8 cellular contexts compared by ENCODE assay signal in genomic region chr15:89665449-89666146, GRCh38. TPM values are rescaled to one million over a fixed set of nuclear protein-coding genes. Genes with fewer than 3 reads are reported as not detected.
DNase-seq lines count a peak whose midpoint lies in the region; ATAC-seq and TF ChIP-seq lines count a peak whose summit lies in the region.

No MANE protein-coding gene starts in this region.

- H3K4me2 ChIP-seq in BLaER1 treated with 17β-estradiol and CSF1 and Interleukin-3, amounts not matched to agents 10 nM and 100 nM: peak overlapping the region; percentile 85 to 97 (median 90)
- H3K4me2 ChIP-seq in trophoblast cell (ENCODE audit: low read length): peak overlapping the region; percentile 83

- H3K4ac ChIP-seq in trophoblast cell (ENCODE audit: low read depth, low read length): no peak overlapping the region

- H3K9ac ChIP-seq in BLaER1 treated with 17β-estradiol and CSF1 and Interleukin-3, amounts not matched to agents 10 nM and 100 nM: peak overlapping the region; percentile 57 to 84 (median 73)
- no peak overlapping the region for H3K9ac ChIP-seq in trophoblast cell (ENCODE audit: low read length)

- intact Hi-C loops in activated CD8-positive, alpha-beta T cell treated with anti-CD3 and anti-CD28 coated beads for 36 hours (cut with micrococcal nuclease): no loop called here
- intact Hi-C loops in CD4-positive, alpha-beta T cell (cut with DNase I, micrococcal nuclease): no loop called here

- peak overlapping the region; percentile 78 for H3K27ac Mint-ChIP-seq in HFFc6
- H3K27ac Mint-ChIP-seq in activated CD8-positive, alpha-beta T cell treated with anti-CD3 and anti-CD28 coated beads for 36 hours: no peak overlapping the region
- H3K27ac Mint-ChIP-seq in CD4-positive, alpha-beta T cell: no peak overlapping the region

- H3K23ac ChIP-seq in trophoblast cell (ENCODE audit: low read length): no peak overlapping the region

- CTCF ChIA-PET in activated CD8-positive, alpha-beta T cell treated with anti-CD3 and anti-CD28 coated beads for 36 hours (lab: Charles Lee): interaction anchor here (0.8 kb wide), 1 partner anchor 10 kb away, joined by 3 read pairs; no protein-coding TSS in a partner anchor
- CTCF ChIA-PET in CD4-positive, alpha-beta T cell (lab: Charles Lee): no interaction called here

- H2BK5ac ChIP-seq in trophoblast cell (ENCODE audit: low read depth, low read length, poor library complexity): no peak overlapping the region

- H4K12ac ChIP-seq in trophoblast cell (ENCODE audit: low read depth, low read length): peak overlapping the region; percentile 35

- WGBS in trophoblast cell (ENCODE audit: extremely low coverage, insufficient coverage, insufficient read length): no CpG with 5 or more reads among the region's 72 CpGs

- peak overlapping the region; percentile 34; the same call in 1 of the 2 replicates for H3K4me3 Mint-ChIP-seq in HFFc6
- H3K4me3 Mint-ChIP-seq in activated CD8-positive, alpha-beta T cell treated with anti-CD3 and anti-CD28 coated beads for 36 hours: no peak overlapping the region
- no peak overlapping the region for H3K4me3 Mint-ChIP-seq in CD4-positive, alpha-beta T cell

- H3K36me3 ChIP-seq in BLaER1 treated with 17β-estradiol and CSF1 and Interleukin-3, amounts not matched to agents 10 nM and 100 nM: no peaks in the 10 kb centered on the region
- H3K36me3 ChIP-seq in cardiac muscle cell: no peaks in the 10 kb centered on the region
- no peaks in the 10 kb centered on the region for H3K36me3 ChIP-seq in trophoblast cell (ENCODE audit: control insufficient read depth in 1 of 2, insufficient read depth in 2 of 2, low read length in 2 of 2)

- POLR2A ChIA-PET in activated CD8-positive, alpha-beta T cell treated with anti-CD3 and anti-CD28 coated beads for 36 hours (lab: Charles Lee): interaction anchor here (1.7 kb wide), 1 partner anchor 90 kb away, joined by 4 read pairs; the partner anchor contains the start of gene TICRR
- POLR2A ChIA-PET in CD4-positive, alpha-beta T cell (lab: Charles Lee): no interaction called here

- peak overlapping the region; percentile 46 for H3K14ac ChIP-seq in trophoblast cell (ENCODE audit: low read length)

- ATAC-seq in activated CD8-positive, alpha-beta T cell treated with anti-CD3 and anti-CD28 coated beads for 36 hours: peak; percentile 72
- ATAC-seq in CD4-positive, alpha-beta T cell (ENCODE audit: poor library complexity): no peak

- DNase-seq in HFFc6: peak; percentile 18
- DNase-seq in activated CD8-positive, alpha-beta T cell treated with anti-CD3 and anti-CD28 coated beads for 36 hours: peak; percentile 42
- peak; percentile 73 to 74 for DNase-seq in cardiac muscle cell (ENCODE audit: low read depth in 1 of 2, low spot score in 1 of 2)
- DNase-seq in trophoblast cell: peak; percentile 46 to 74
- no peak for DNase-seq in NCI-H2029 (lab: John Stamatoyannopoulos, UW)
- DNase-seq in CD4-positive, alpha-beta T cell: no peak
- DNase-seq in middle frontal gyrus (ENCODE audit: extremely low spot score, low spot score): no peak

- peak overlapping the region; percentile 93 for H4K8ac ChIP-seq in trophoblast cell (ENCODE audit: low read depth, low read length)

- H3K79me1 ChIP-seq in trophoblast cell (ENCODE audit: low read length): peaks cover 6% of the 10 kb centered on the region

- H3K27me3 ChIP-seq in BLaER1 treated with 17β-estradiol and CSF1 and Interleukin-3, amounts not matched to agents 10 nM and 100 nM: peaks cover 20 to 42% (median 38%) of the 10 kb centered on the region in 11 experiments
- H3K27me3 ChIP-seq in cardiac muscle cell (no peaks in the 10 kb centered on the region), trophoblast cell (ENCODE audit: insufficient read depth, low read length) (peaks cover 9% of the 10 kb centered on the region)
- peaks cover 23% of the 10 kb centered on the region for H3K27me3 ChIP-seq in CD4-positive, alpha-beta T cell (ENCODE audit: control insufficient read depth, insufficient read depth, low read length)

- no peaks in the 10 kb centered on the region for H3K9me3 ChIP-seq in BLaER1 treated with 17β-estradiol and CSF1 and Interleukin-3, amounts not matched to agents 10 nM and 100 nM (replicated peaks in 1 of 11)
- H3K9me3 ChIP-seq in cardiac muscle cell (ENCODE audit: low read depth): no peaks in the 10 kb centered on the region
- no peaks in the 10 kb centered on the region for H3K9me3 ChIP-seq in trophoblast cell (ENCODE audit: insufficient read depth, low read depth, low read length)
- no peaks in the 10 kb centered on the region for H3K9me3 ChIP-seq in CD4-positive, alpha-beta T cell (ENCODE audit: control insufficient read depth, low read length)

- H3K79me2 ChIP-seq in trophoblast cell (ENCODE audit: control insufficient read depth, insufficient read depth, low read length, poor library complexity): no peaks in the 10 kb centered on the region

- H3K4me1 Mint-ChIP-seq in HFFc6 (ENCODE audit: low read depth): peaks cover 37% of the 10 kb centered on the region
- peaks cover 1% of the 10 kb centered on the region for H3K4me1 Mint-ChIP-seq in activated CD8-positive, alpha-beta T cell treated with anti-CD3 and anti-CD28 coated beads for 36 hours (ENCODE audit: low read depth)
- H3K4me1 Mint-ChIP-seq in CD4-positive, alpha-beta T cell (ENCODE audit: low read depth): peaks cover 4% of the 10 kb centered on the region

- no peaks in the 10 kb centered on the region for H3K9me3 Mint-ChIP-seq in HFFc6
- no peaks in the 10 kb centered on the region for H3K9me3 Mint-ChIP-seq in activated CD8-positive, alpha-beta T cell treated with anti-CD3 and anti-CD28 coated beads for 36 hours
- no peaks in the 10 kb centered on the region for H3K9me3 Mint-ChIP-seq in CD4-positive, alpha-beta T cell

- peak overlapping the region; percentile 73 for H2AFZ ChIP-seq in trophoblast cell (ENCODE audit: insufficient read depth, low read length, poor library complexity)

- peaks cover 0 to 4% (median 0%) of the 10 kb centered on the region in 11 experiments; a peak in 1 of 22 replicates for H4K20me1 ChIP-seq in BLaER1 treated with 17β-estradiol and CSF1 and Interleukin-3, amounts not matched to agents 10 nM and 100 nM

- peaks cover 7% of the 10 kb centered on the region for H3K36me3 Mint-ChIP-seq in HFFc6 (ENCODE audit: low read depth)
- no peaks in the 10 kb centered on the region for H3K36me3 Mint-ChIP-seq in activated CD8-positive, alpha-beta T cell treated with anti-CD3 and anti-CD28 coated beads for 36 hours (ENCODE audit: low read depth)
- H3K36me3 Mint-ChIP-seq in CD4-positive, alpha-beta T cell (ENCODE audit: low read depth): no peaks in the 10 kb centered on the region

- peak overlapping the region; percentile 1 for H2AK5ac ChIP-seq in trophoblast cell (ENCODE audit: low read length)

- H2BK12ac ChIP-seq in trophoblast cell (ENCODE audit: low read length): peak overlapping the region; percentile 20

- H3K4me3 ChIP-seq in BLaER1 treated with 17β-estradiol and CSF1 and Interleukin-3, amounts not matched to agents 10 nM and 100 nM: peak overlapping the region; percentile 53 to 73 (median 64)
- H3K4me3 ChIP-seq in cardiac muscle cell (peak overlapping the region; percentile 8), trophoblast cell (ENCODE audit: low read depth, low read length) (peak overlapping the region; percentile 57)

- peak overlapping the region; percentile 79 for H2BK120ac ChIP-seq in trophoblast cell (ENCODE audit: insufficient read depth, low read length, poor library complexity)

- H3K27me3 Mint-ChIP-seq in HFFc6 (ENCODE audit: insufficient read depth): no peaks in the 10 kb centered on the region; the same call in none of the 2 replicates
- H3K27me3 Mint-ChIP-seq in activated CD8-positive, alpha-beta T cell treated with anti-CD3 and anti-CD28 coated beads for 36 hours: peaks cover 32% of the 10 kb centered on the region
- peaks cover 44% of the 10 kb centered on the region for H3K27me3 Mint-ChIP-seq in CD4-positive, alpha-beta T cell

- H3K4me1 ChIP-seq in BLaER1 treated with 17β-estradiol and CSF1 and Interleukin-3, amounts not matched to agents 10 nM and 100 nM: peaks cover 24 to 30% (median 28%) of the 10 kb centered on the region in 10 experiments
- H3K4me1 ChIP-seq in cardiac muscle cell (ENCODE audit: low read depth): no peaks in the 10 kb centered on the region
- peaks cover 0 to 8% of the 10 kb centered on the region in 2 experiments for H3K4me1 ChIP-seq in trophoblast cell (ENCODE audit: control insufficient read depth in 1 of 2, insufficient read depth in 2 of 2, low read length in 2 of 2)

- H4K91ac ChIP-seq in trophoblast cell (ENCODE audit: low read depth, low read length): peak overlapping the region; percentile 62

- peak overlapping the region; percentile 36 for H3K18ac ChIP-seq in trophoblast cell (ENCODE audit: low read length)

- peak overlapping the region in 6 of 11 experiments; percentile 38 to 81 (median 70); a peak in 10 of 22 replicates for H3K27ac ChIP-seq in BLaER1 treated with 17β-estradiol and CSF1 and Interleukin-3, amounts not matched to agents 10 nM and 100 nM
- H3K27ac ChIP-seq in cardiac muscle cell (peak overlapping the region; percentile 8), trophoblast cell (ENCODE audit: low read depth, low read length) (no peak overlapping the region)
- H3K27ac ChIP-seq in CD4-positive, alpha-beta T cell (ENCODE audit: low read depth, low read length): no peak overlapping the region

- TF ChIP-seq CTCF in HFFc6 (IDR thresholded peaks at IDR 0.05) (no peak), cardiac muscle cell (IDR thresholded peaks at IDR 0.05; ENCODE audit: low read depth, low read length) (no peak)
- TF ChIP-seq CTCF in activated CD8-positive, alpha-beta T cell treated with anti-CD3 and anti-CD28 coated beads for 36 hours (IDR thresholded peaks at IDR 0.05): no peak
- no peak for TF ChIP-seq CTCF in CD4-positive, alpha-beta T cell (IDR thresholded peaks at IDR 0.05)

RNA-seq across cellular contexts. Expression of gene KIF7, which starts 10.3 kb away (rescaled TPM):
- total RNA-seq in HFFc6 (2021; fragmentation: NEBNext Ultra II Directional; extraction: Animal tissue kit (Norgen Biotek cat#: 25700)): 10 to 100 TPM; 21.9 to 27.3 (median 24.5) TPM
- 1 to 10 TPM; 2.7 to 3.7 TPM for total RNA-seq in activated CD8-positive, alpha-beta T cell treated with anti-CD3 and anti-CD28 coated beads for 36 hours
- 24.4 and 33.8 TPM in 2 replicates for total RNA-seq in cardiac muscle cell
- polyA plus RNA-seq in cardiac muscle cell: 12.5 and 23.1 TPM in 2 replicates
- 3.2 and 3.3 TPM in 2 replicates for polyA plus RNA-seq in trophoblast cell (2013)
- under 1 TPM; 0.08 to 0.20 TPM for total RNA-seq in CD4-positive, alpha-beta T cell

RNA-seq across cellular contexts. Expression of gene PLIN1, which starts 13.6 kb away (rescaled TPM):
- not detected for total RNA-seq in HFFc6 (2021; fragmentation: NEBNext Ultra II Directional; extraction: Animal tissue kit (Norgen Biotek cat#: 25700))
- 1 to 10 TPM in 1 of 2 experiments, under 1 TPM in 1; 0.50 to 1.1 TPM for total RNA-seq in activated CD8-positive, alpha-beta T cell treated with anti-CD3 and anti-CD28 coated beads for 36 hours
- 0.32 and 0.57 TPM in 2 replicates for total RNA-seq in cardiac muscle cell
- 0.09 and 0.85 TPM in 2 replicates for polyA plus RNA-seq in cardiac muscle cell
- polyA plus RNA-seq in trophoblast cell (2013): 0.11 and 0.21 TPM in 2 replicates
- total RNA-seq in CD4-positive, alpha-beta T cell: under 1 TPM; 0.08 to 0.22 TPM

RNA-seq across cellular contexts. Expression of gene PEX11A, which starts 25.0 kb away (rescaled TPM):
- 1 to 10 TPM; 2.1 to 4.6 (median 3.0) TPM for total RNA-seq in HFFc6 (2021; fragmentation: NEBNext Ultra II Directional; extraction: Animal tissue kit (Norgen Biotek cat#: 25700))
- total RNA-seq in activated CD8-positive, alpha-beta T cell treated with anti-CD3 and anti-CD28 coated beads for 36 hours: 1 to 10 TPM; 3.3 to 4.0 TPM
- 5.9 and 11.8 TPM in 2 replicates for total RNA-seq in cardiac muscle cell
- 12.0 and 13.4 TPM in 2 replicates for polyA plus RNA-seq in cardiac muscle cell
- polyA plus RNA-seq in trophoblast cell (2013): 1.5 and 2.0 TPM in 2 replicates
- under 1 TPM; 0.22 TPM for total RNA-seq in CD4-positive, alpha-beta T cell

RNA-seq across cellular contexts. Expression of gene WDR93, which starts 25.0 kb away (rescaled TPM):
- total RNA-seq in HFFc6 (2021; fragmentation: NEBNext Ultra II Directional; extraction: Animal tissue kit (Norgen Biotek cat#: 25700)): under 1 TPM in 1 of 6 experiments, not detected in 5; 0.21 TPM
- not detected for total RNA-seq in activated CD8-positive, alpha-beta T cell treated with anti-CD3 and anti-CD28 coated beads for 36 hours
- 0.06 and 0.70 TPM in 2 replicates for total RNA-seq in cardiac muscle cell
- polyA plus RNA-seq in cardiac muscle cell: 0.59 and 0.73 TPM in 2 replicates
- 0.03 and 0.11 TPM in 2 replicates for polyA plus RNA-seq in trophoblast cell (2013)
- not detected for total RNA-seq in CD4-positive, alpha-beta T cell

Comparison
In these comparisons a context has a peak if more than half of its experiments do, and no peak if none do; other contexts are left out.
1. H3K27ac ChIP-seq: peak in BLaER1 treated with 17β-estradiol and CSF1 and Interleukin-3, amounts not matched to agents 10 nM and 100 nM (6 of 11) and cardiac muscle cell (single experiment); none in trophoblast cell (single experiment) and CD4-positive, alpha-beta T cell (single experiment).
2. H3K4me3 ChIP-seq: peak in every context shown above with its lines; median percentile 64 in BLaER1 treated with 17β-estradiol and CSF1 and Interleukin-3, amounts not matched to agents 10 nM and 100 nM; 57 in trophoblast cell; 8 in cardiac muscle cell.
3. DNase-seq: peak in HFFc6 (single experiment), activated CD8-positive, alpha-beta T cell treated with anti-CD3 and anti-CD28 coated beads for 36 hours (single experiment), cardiac muscle cell (2 of 2) and trophoblast cell (2 of 2); none in NCI-H2029 (single experiment), CD4-positive, alpha-beta T cell (0 of 10) and middle frontal gyrus (single experiment).